ENCODE assay signal across 8 cellular contexts in the genomic region with DNA sequence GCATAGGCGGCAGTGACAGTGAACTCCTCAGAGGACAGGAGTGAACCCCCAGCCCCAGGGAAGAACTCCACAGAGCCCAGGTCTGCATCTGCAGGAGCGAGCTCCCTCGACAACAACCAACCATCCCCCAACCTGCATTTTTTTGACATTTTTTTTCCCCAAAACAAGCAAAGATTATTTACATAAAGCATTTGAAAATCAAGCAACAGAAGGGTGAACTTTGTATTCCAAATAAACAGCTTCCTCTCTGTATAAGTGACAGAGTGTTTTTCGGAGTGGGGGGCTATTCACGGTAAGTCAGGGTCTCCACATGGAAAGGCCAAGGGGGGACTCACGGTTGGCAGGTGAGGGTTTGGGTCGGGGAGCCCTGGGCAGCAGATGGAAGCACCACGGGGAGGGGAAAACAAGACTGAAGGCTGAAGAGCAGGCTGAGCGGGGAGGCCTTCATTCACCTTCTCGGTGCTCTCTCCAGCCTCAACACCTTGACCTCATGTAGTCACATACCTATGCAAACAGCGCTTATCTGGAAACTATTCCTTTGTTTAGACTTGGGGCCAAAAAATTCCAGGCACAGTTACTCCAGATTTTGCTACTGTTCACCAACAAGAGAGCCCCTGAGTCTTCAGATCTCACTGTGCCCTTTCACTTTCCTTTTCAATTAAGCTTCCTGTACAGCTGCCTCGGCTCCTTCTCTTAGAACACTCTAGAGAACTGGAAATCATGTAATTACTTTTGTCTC. TPM values are rescaled to one million over a fixed set of nuclear protein-coding genes. Genes with fewer than 3 reads are reported as not detected.
A peak's percentile ranks its signal among the peaks of the same experiment; 100 is the strongest.
DNase-seq lines count a peak whose midpoint lies in the region; TF ChIP-seq lines count a peak whose summit lies in the region.

No MANE protein-coding gene starts in this region.

- peaks cover 2% of the 10 kb centered on the region for H3K27me3 Mint-ChIP-seq in IgD-negative memory B cell
- H3K27me3 Mint-ChIP-seq in activated CD4-positive, alpha-beta memory T cell treated with anti-CD3 and anti-CD28 coated beads for 36 hours, result no peaks in the 10 kb centered on the region

- H3K9me3 Mint-ChIP-seq in IgD-negative memory B cell, result no peaks in the 10 kb centered on the region
- H3K9me3 Mint-ChIP-seq in activated CD4-positive, alpha-beta memory T cell treated with anti-CD3 and anti-CD28 coated beads for 36 hours, result no peaks in the 10 kb centered on the region

- POLR2A ChIA-PET in activated CD4-positive, alpha-beta memory T cell treated with anti-CD3 and anti-CD28 coated beads for 36 hours (lab: Charles Lee), result interaction anchor here (0.6 to 0.9 kb wide), 2 partner anchors 27 to 47 kb away, joined by 3 to 4 read pairs; no protein-coding TSS in a partner anchor

- peak; percentile 65 for DNase-seq in AG20443 (ENCODE audit: low spot score)
- peak; percentile 36 for DNase-seq in activated CD4-positive, alpha-beta memory T cell treated with anti-CD3 and anti-CD28 coated beads for 36 hours
- DNase-seq in epithelial cell of prostate (ENCODE audit: low read depth, low spot score), result no peak
- DNase-seq in myocyte (ENCODE audit: low read depth), result peak; percentile 55
- DNase-seq in amygdala (lab: John Stamatoyannopoulos, UW), result no peak
- DNase-seq in KG1 (lab: John Stamatoyannopoulos, UW), result no peak

- H3K4me1 Mint-ChIP-seq in IgD-negative memory B cell, result peaks cover 42 to 55% (median 44%) of the 10 kb centered on the region in 3 donors
- H3K4me1 Mint-ChIP-seq in activated CD4-positive, alpha-beta memory T cell treated with anti-CD3 and anti-CD28 coated beads for 36 hours (ENCODE audit: low read depth), result peaks cover 52% of the 10 kb centered on the region

- peak; percentile 47 for TF ChIP-seq POLR2A in GM19099 (IDR thresholded peaks at IDR 0.05; ENCODE audit: extremely low read depth, insufficient read length, low read depth)

- H3K27ac ChIP-seq in epithelial cell of prostate, result peak overlapping the region; percentile 49

- H3K27ac Mint-ChIP-seq in IgD-negative memory B cell, result peak overlapping the region; percentile 68 to 95 (median 95)
- H3K27ac Mint-ChIP-seq in activated CD4-positive, alpha-beta memory T cell treated with anti-CD3 and anti-CD28 coated beads for 36 hours, result peak overlapping the region; percentile 96

- H3K36me3 Mint-ChIP-seq in IgD-negative memory B cell, result peaks cover 1% of the 10 kb centered on the region
- no peaks in the 10 kb centered on the region for H3K36me3 Mint-ChIP-seq in activated CD4-positive, alpha-beta memory T cell treated with anti-CD3 and anti-CD28 coated beads for 36 hours

- intact Hi-C loops in activated CD4-positive, alpha-beta memory T cell treated with anti-CD3 and anti-CD28 coated beads for 36 hours (cut with micrococcal nuclease), result loop anchor here (1.0 to 2.0 kb wide), 2 partner anchors 25 to 77 kb away; no protein-coding TSS in a partner anchor

- H3K4me3 Mint-ChIP-seq in IgD-negative memory B cell, result peak overlapping the region; percentile 83 to 94 (median 92)
- peak overlapping the region; percentile 89 for H3K4me3 Mint-ChIP-seq in activated CD4-positive, alpha-beta memory T cell treated with anti-CD3 and anti-CD28 coated beads for 36 hours

- CTCF ChIA-PET in activated CD4-positive, alpha-beta memory T cell treated with anti-CD3 and anti-CD28 coated beads for 36 hours (lab: Charles Lee), result interaction anchor here (1.0 to 1.5 kb wide), 5 partner anchors 27 to 643 kb away, joined by 3 to 11 read pairs (median 4); no protein-coding TSS in a partner anchor

RNA-seq across cellular contexts. Expression of a gene that starts 27.6 kb away (rescaled TPM):
- polyA plus RNA-seq in IgD-negative memory B cell, result 3.5 TPM
- 1 to 10 TPM; 3.8 to 7.5 TPM for total RNA-seq in activated CD4-positive, alpha-beta memory T cell treated with anti-CD3 and anti-CD28 coated beads for 36 hours
- 8.3 and 9.4 TPM in 2 replicates for total RNA-seq in myocyte
- 9.4 TPM for polyA plus RNA-seq in myocyte (2012)

RNA-seq across cellular contexts. Expression of a gene that starts 47.1 kb away (rescaled TPM):
- 5.6 TPM for polyA plus RNA-seq in IgD-negative memory B cell
- total RNA-seq in activated CD4-positive, alpha-beta memory T cell treated with anti-CD3 and anti-CD28 coated beads for 36 hours, result 1 to 10 TPM; 8.5 to 9.9 TPM
- 6.8 and 10.2 TPM in 2 replicates for total RNA-seq in myocyte
- polyA plus RNA-seq in myocyte (2012), result 5.8 TPM

Comparison
In these comparisons a context has a peak if more than half of its experiments do, and no peak if none do; other contexts are left out.
1. DNase-seq: peak in AG20443 (single experiment), activated CD4-positive, alpha-beta memory T cell treated with anti-CD3 and anti-CD28 coated beads for 36 hours (single experiment) and myocyte (single experiment); none in epithelial cell of prostate (single experiment), amygdala (0 of 56) and KG1 (single experiment).